Comparison of ENCODE assay signal across 8 cellular contexts in genomic region chr1:47738560-47739182, GRCh38.
DNase-seq lines count a peak whose midpoint lies in the region; ATAC-seq, FAIRE-seq and TF ChIP-seq lines count a peak whose summit lies in the region.

No MANE protein-coding gene starts in this region.

- no peaks in the 10 kb centered on the region for H3K36me3 Mint-ChIP-seq in type B pancreatic cell

- H3K4me1 ChIP-seq in GM12878 (ENCODE audit: control insufficient read depth, insufficient read depth, low read length), result no peaks in the 10 kb centered on the region

- H3K4me3 ChIP-seq in MG63 (no peak overlapping the region), GM12878 (no peak overlapping the region)

- peaks cover 10% of the 10 kb centered on the region for H3K9me3 Mint-ChIP-seq in type B pancreatic cell

- no peak overlapping the region for H3K9ac ChIP-seq in GM12878 (ENCODE audit: control insufficient read depth, insufficient read depth, low read length)

- H3K9me3 ChIP-seq in MG63, result peaks cover 4% of the 10 kb centered on the region
- no peaks in the 10 kb centered on the region for H3K9me3 ChIP-seq in GM12878 (replicated peaks; ENCODE audit: control insufficient read depth, insufficient read depth, low read length)

- in situ Hi-C loops in GM12878 (cut with MboI), result no loop called here

- peak; percentile 67 for ATAC-seq in GM12878
- ATAC-seq in GM21423 (IDR thresholded peaks at IDR 0.05; ENCODE audit: unreplicated experiment), result no peak
- no peak for ATAC-seq in GM21360 (IDR thresholded peaks at IDR 0.05; ENCODE audit: unreplicated experiment)
- no peak for ATAC-seq in GM21717 (IDR thresholded peaks at IDR 0.05; ENCODE audit: unreplicated experiment)

- H3K79me2 ChIP-seq in GM12878 (ENCODE audit: control insufficient read depth, insufficient read depth, low read length), result no peaks in the 10 kb centered on the region

- peaks cover 3% of the 10 kb centered on the region for H3K4me1 Mint-ChIP-seq in type B pancreatic cell (ENCODE audit: unreplicated experiment)

- H3K36me3 ChIP-seq in MG63 (no peaks in the 10 kb centered on the region), GM12878 (ENCODE audit: control insufficient read depth in 2 of 2, insufficient read depth in 2 of 2, low read length in 1 of 2) (no peaks in the 10 kb centered on the region)

- BruUV-seq in GM12878 (replicated peaks; lab: Mats Ljungman, UMichigan), result no TSS peak

- TF ChIP-seq CTCF in GM12878 (IDR thresholded peaks at IDR 0.05 in 2 of 3, conservative IDR thresholded peaks at IDR 0.05 in 1 of 3; ENCODE audit: control insufficient read depth in 2 of 3, extremely low read depth in 1 of 3, insufficient read depth in 1 of 3, low read depth in 3 of 3, low read length in 3 of 3) (peak; percentile 55 to 61 (median 59); a peak in 5 of 6 replicates), type B pancreatic cell (conservative IDR thresholded peaks at IDR 0.05) (peak; percentile 87)

- RAD21 ChIA-PET in GM12878 (lab: Charles Lee; ENCODE audit: unreplicated experiment), result no interaction called here

- CTCF ChIA-PET in GM12878 (lab: Yijun Ruan, JAX), result interaction anchor here (1.1 to 1.8 kb wide), 4 partner anchors 11 to 323 kb away, joined by 3 to 8 read pairs (median 4); no protein-coding TSS in a partner anchor

- H3K4me2 ChIP-seq in GM12878 (ENCODE audit: control insufficient read depth, insufficient read depth), result no peak overlapping the region

- 40% methylated on average over 6 of the region's 8 CpGs for WGBS in GM12878 (ENCODE audit: insufficient coverage, insufficient replicate concordance, low lambda C conversion rate, missing lambda C conversion rate)

- peaks cover 45% of the 10 kb centered on the region for H3K27me3 Mint-ChIP-seq in type B pancreatic cell

- peak; percentile 50 for TF ChIP-seq RAD21 in GM12878 (IDR thresholded peaks at IDR 0.05; ENCODE audit: insufficient read depth, low read depth, low read length)

- H4K20me1 ChIP-seq in GM12878 (ENCODE audit: control insufficient read depth, insufficient read depth), result no peaks in the 10 kb centered on the region

- no peak overlapping the region for H3K4me3 Mint-ChIP-seq in type B pancreatic cell

- intact Hi-C loops in GM12878 (cut with micrococcal nuclease; ENCODE audit: unreplicated experiment), result loop anchor here (10.0 kb wide), 1 partner anchor 326 kb away; no protein-coding TSS in a partner anchor

- SMC1A ChIA-PET in GM12878 (lab: Charles Lee; ENCODE audit: uncharacterized antibody, unreplicated experiment), result no interaction called here

- peaks cover 3% of the 10 kb centered on the region for H3K27me3 ChIP-seq in MG63
- peaks cover 0 to 1% of the 10 kb centered on the region in 2 experiments; a peak in 1 of 4 replicates for H3K27me3 ChIP-seq in GM12878 (replicated peaks in 1 of 2; ENCODE audit: control insufficient read depth in 2 of 2, insufficient read depth in 2 of 2, low read length in 1 of 2)

- DNase-seq in DMS53 treated with DMSO at 0.1 percent for 48 hours (lab: John Stamatoyannopoulos, UW; ENCODE audit: unreplicated experiment), result peak; percentile 31
- DNase-seq in MG63, result peak; percentile 56
- DNase-seq in GM12878 (ENCODE audit: low read depth, low spot score), result no peak
- peak; percentile 77 for DNase-seq in islet precursor cell
- no peak for DNase-seq in type B pancreatic cell (ENCODE audit: extremely low spot score, unreplicated experiment)

- FAIRE-seq in GM12878 (lab: Jason Lieb, UNC), result no peak

- no peak overlapping the region for H3K27ac Mint-ChIP-seq in type B pancreatic cell

- TF ChIP-seq EP300 in GM12878 (IDR thresholded peaks at IDR 0.05; ENCODE audit: borderline replicate concordance in 1 of 2, control insufficient read depth in 1 of 2, low read depth in 2 of 2, low read length in 2 of 2), result no peak

- no peak overlapping the region for H2AFZ ChIP-seq in GM12878 (ENCODE audit: control insufficient read depth, low read depth, low read length)

- POLR2A ChIA-PET in GM12878 (lab: Charles Lee), result no interaction called here

- H3K27ac ChIP-seq in GM12878 (ENCODE audit: control insufficient read depth, insufficient read depth), result no peak overlapping the region

- TF ChIP-seq POLR2A in GM12878 (IDR thresholded peaks at IDR 0.05; ENCODE audit: low read depth, low read length), result no peak

TF ChIP-seq in GM12878, 131 proteins besides CTCF, POLR2A, EP300 and RAD21:
- TF ChIP-seq NR2F1 (conservative IDR thresholded peaks at IDR 0.05), result no peak
- peak; percentile 60; the same call in 1 of the 2 replicates for TF ChIP-seq REST (IDR thresholded peaks at IDR 0.05; ENCODE audit: low read depth, low read length)
- TF ChIP-seq SMC3 (IDR thresholded peaks at IDR 0.05; ENCODE audit: borderline replicate concordance, low read length), result peak; percentile 31; the same call in 1 of the 2 replicates

Comparison
In these comparisons a context has a peak if more than half of its experiments do, and no peak if none do; other contexts are left out.
1. DNase-seq: peak in DMS53 treated with DMSO at 0.1 percent for 48 hours (single experiment), MG63 (single experiment) and islet precursor cell (single experiment); none in GM12878 (single experiment) and type B pancreatic cell (single experiment).